1 cellular context compared by ENCODE assay signal in the genomic region with DNA sequence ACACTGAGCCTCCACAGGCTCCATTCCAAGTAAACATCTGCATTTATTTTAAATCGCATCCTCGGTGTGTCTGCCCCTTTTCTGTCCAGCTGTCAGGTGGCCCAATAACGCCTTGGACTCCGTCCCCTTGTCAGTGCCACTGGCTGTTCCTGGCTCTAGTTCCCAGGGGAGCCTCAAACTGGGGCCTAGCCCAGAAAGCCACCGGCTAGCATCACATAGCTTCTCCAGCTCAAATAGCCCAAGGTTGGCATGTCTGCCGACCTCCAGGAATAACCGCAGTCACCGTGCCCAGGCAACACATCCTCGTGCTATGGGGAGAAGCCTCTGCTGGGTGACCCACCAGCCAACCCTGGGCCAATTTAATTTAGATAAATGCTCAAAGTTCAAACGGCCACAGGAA.
TF ChIP-seq lines count a peak whose summit lies in the region.

No MANE protein-coding gene starts in this region.

TF ChIP-seq in HCT116, 20 proteins besides CTCF, POLR2A, EP300 and RAD21 (continued from another document):
- TF ChIP-seq SP1 (IDR thresholded peaks at IDR 0.05; ENCODE audit: low read depth) (no peak), EZH2phosphoT487 (IDR thresholded peaks at IDR 0.05; ENCODE audit: borderline replicate concordance) (no peak), POLR2AphosphoS5 (IDR thresholded peaks at IDR 0.05; ENCODE audit: low read depth, low read length) (no peak), SRF (IDR thresholded peaks at IDR 0.05; ENCODE audit: low read depth) (no peak), JUND (IDR thresholded peaks at IDR 0.05) (no peak), TCF7L2 (IDR thresholded peaks at IDR 0.05; ENCODE audit: borderline replicate concordance, extremely low read depth, insufficient read depth, insufficient read length) (no peak), ZFX (IDR thresholded peaks at IDR 0.05) (no peak), CEBPB (IDR thresholded peaks at IDR 0.05; ENCODE audit: low read depth) (no peak)
- TF ChIP-seq, protein P1, sequence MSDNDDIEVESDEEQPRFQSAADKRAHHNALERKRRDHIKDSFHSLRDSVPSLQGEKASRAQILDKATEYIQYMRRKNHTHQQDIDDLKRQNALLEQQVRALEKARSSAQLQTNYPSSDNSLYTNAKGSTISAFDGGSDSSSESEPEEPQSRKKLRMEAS (IDR thresholded peaks at IDR 0.05): no peak
- TF ChIP-seq, protein P2, sequence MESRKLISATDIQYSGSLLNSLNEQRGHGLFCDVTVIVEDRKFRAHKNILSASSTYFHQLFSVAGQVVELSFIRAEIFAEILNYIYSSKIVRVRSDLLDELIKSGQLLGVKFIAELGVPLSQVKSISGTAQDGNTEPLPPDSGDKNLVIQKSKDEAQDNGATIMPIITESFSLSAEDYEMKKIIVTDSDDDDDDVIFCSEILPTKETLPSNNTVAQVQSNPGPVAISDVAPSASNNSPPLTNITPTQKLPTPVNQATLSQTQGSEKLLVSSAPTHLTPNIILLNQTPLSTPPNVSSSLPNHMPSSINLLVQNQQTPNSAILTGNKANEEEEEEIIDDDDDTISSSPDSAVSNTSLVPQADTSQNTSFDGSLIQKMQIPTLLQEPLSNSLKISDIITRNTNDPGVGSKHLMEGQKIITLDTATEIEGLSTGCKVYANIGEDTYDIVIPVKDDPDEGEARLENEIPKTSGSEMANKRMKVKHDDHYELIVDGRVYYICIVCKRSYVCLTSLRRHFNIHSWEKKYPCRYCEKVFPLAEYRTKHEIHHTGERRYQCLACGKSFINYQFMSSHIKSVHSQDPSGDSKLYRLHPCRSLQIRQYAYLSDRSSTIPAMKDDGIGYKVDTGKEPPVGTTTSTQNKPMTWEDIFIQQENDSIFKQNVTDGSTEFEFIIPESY (IDR thresholded peaks at IDR 0.05; ENCODE audit: extremely low read depth, insufficient replicate concordance, low read length): no peak
- TF ChIP-seq, protein P3, sequence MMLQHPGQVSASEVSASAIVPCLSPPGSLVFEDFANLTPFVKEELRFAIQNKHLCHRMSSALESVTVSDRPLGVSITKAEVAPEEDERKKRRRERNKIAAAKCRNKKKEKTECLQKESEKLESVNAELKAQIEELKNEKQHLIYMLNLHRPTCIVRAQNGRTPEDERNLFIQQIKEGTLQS (IDR thresholded peaks at IDR 0.05): no peak
